21 cellular contexts compared by ENCODE assay signal in genomic region chr12:32595251-32595650, GRCh38.
DNase-seq lines count a peak whose midpoint lies in the region; FAIRE-seq and TF ChIP-seq lines count a peak whose summit lies in the region.
"Had no signal": no experiment of that assay in that cellular context is flagged by ENCODE, and none has a peak within 500 bp of the region (broad histone marks: within the 10 kb centered on the region; RNA-seq: fewer than 3 reads in every experiment).

No MANE protein-coding gene starts in this region.

- TF ChIP-seq CTCF in MCF 10A (IDR thresholded peaks at IDR 0.05; ENCODE audit: unreplicated experiment) = no peak
- no peak for TF ChIP-seq CTCF in breast epithelium (IDR thresholded peaks at IDR 0.05)
- TF ChIP-seq CTCF in fibroblast of the aortic adventitia (IDR thresholded peaks at IDR 0.05; ENCODE audit: insufficient read depth, low read length) = no peak
- no peak for TF ChIP-seq CTCF in D721Med (IDR thresholded peaks at IDR 0.05; ENCODE audit: insufficient read depth, missing control alignments)

- H3K4me1 ChIP-seq in breast epithelium (no peaks in the 10 kb centered on the region), SJSA1 (replicated peaks) (peaks cover 10% of the 10 kb centered on the region)
- H3K4me1 ChIP-seq: A549, thyroid gland had no signal

- POLR2A ChIA-PET in MCF 10A (lab: Yijun Ruan, JAX) = no interaction called here

- DNase-seq in MCF 10A (ENCODE audit: unreplicated experiment) = peak; percentile 28
- no peak for DNase-seq in breast epithelium (ENCODE audit: low spot score in 2 of 2)
- DNase-seq in SJSA1 (ENCODE audit: low read depth in 1 of 2, low spot score in 2 of 2) = peak in 1 of 2 experiments; percentile 59
- DNase-seq in fibroblast of the aortic adventitia (ENCODE audit: low read depth) = peak; percentile 41
- no peak for DNase-seq in D721Med (ENCODE audit: insufficient read length, low spot score)
- DNase-seq in SIG-M5 treated with dmso at 0.1 percent for 504 hours (lab: John Stamatoyannopoulos, UW; ENCODE audit: unreplicated experiment) = no peak
- DNase-seq in GM19240 (ENCODE audit: insufficient read length, low spot score) = no peak
- DNase-seq in NCI-H524 (lab: John Stamatoyannopoulos, UW) = no peak
- DNase-seq: activated CD4-positive, alpha-beta T cell treated with anti-CD3 and anti-CD28 coated beads, Interleukin-2, amount 10 ng/mL, durations not matched to agents 7 days and 5 days; activated T-cell treated with anti-CD3 and anti-CD28 coated beads, Interleukin-2, amount 50 U/mL, for 24 hours; head of caudate nucleus; kidney; NCI-H1436; NCI-H446 treated with DMSO at 0.1 percent for 48 hours; nucleus accumbens; thyroid gland had no signal

- no peaks in the 10 kb centered on the region for H3K27me3 Mint-ChIP-seq in MCF 10A (ENCODE audit: insufficient read depth, unreplicated experiment)
- H3K27me3 Mint-ChIP-seq: activated CD4-positive, alpha-beta T cell treated with anti-CD3 and anti-CD28 coated beads, Interleukin-2, amount 10 ng/mL, durations not matched to agents 7 days and 5 days; activated naive CD8-positive, alpha-beta T cell; activated T-cell treated with anti-CD3 and anti-CD28 coated beads, Interleukin-2, amount 50 U/mL, for 24 hours; central memory CD8-positive, alpha-beta T cell had no signal

- no peaks in the 10 kb centered on the region for H3K9me3 Mint-ChIP-seq in MCF 10A (ENCODE audit: unreplicated experiment)
- H3K9me3 Mint-ChIP-seq: activated CD4-positive, alpha-beta T cell treated with anti-CD3 and anti-CD28 coated beads, Interleukin-2, amount 10 ng/mL, durations not matched to agents 7 days and 5 days; activated T-cell treated with anti-CD3 and anti-CD28 coated beads, Interleukin-2, amount 50 U/mL, for 24 hours; central memory CD8-positive, alpha-beta T cell had no signal

- FAIRE-seq in D721Med (lab: Jason Lieb, UNC) = no peak
- FAIRE-seq: A549, endometrium, kidney had no signal

- H3K9me3 ChIP-seq in breast epithelium (no peaks in the 10 kb centered on the region), SJSA1 (replicated peaks) (no peaks in the 10 kb centered on the region)
- H3K9me3 ChIP-seq: A549, thyroid gland had no signal

- H3K36me3 ChIP-seq in breast epithelium (no peaks in the 10 kb centered on the region), SJSA1 (no peaks in the 10 kb centered on the region)
- H3K36me3 ChIP-seq: thyroid gland had no signal

- H3K4me3 ChIP-seq in breast epithelium = no peak overlapping the region
- H3K4me3 ChIP-seq in SJSA1 = no peak overlapping the region
- no peak overlapping the region for H3K4me3 ChIP-seq in fibroblast of the aortic adventitia (ENCODE audit: low read depth, low read length)
- H3K4me3 ChIP-seq: A549, SK-N-MC, thyroid gland had no signal

- H3K4me1 Mint-ChIP-seq in MCF 10A (ENCODE audit: insufficient read depth, unreplicated experiment) = no peaks in the 10 kb centered on the region
- H3K4me1 Mint-ChIP-seq: central memory CD8-positive, alpha-beta T cell had no signal

- H3K27me3 ChIP-seq in breast epithelium = no peaks in the 10 kb centered on the region
- H3K27me3 ChIP-seq in SJSA1 (replicated peaks) = no peaks in the 10 kb centered on the region
- H3K27me3 ChIP-seq: thyroid gland had no signal

- no peak overlapping the region for H3K27ac ChIP-seq in breast epithelium
- H3K27ac ChIP-seq in SJSA1 = peak overlapping the region; percentile 19
- H3K27ac ChIP-seq: A549, SK-N-MC, thyroid gland had no signal

- H3K27ac Mint-ChIP-seq in MCF 10A (ENCODE audit: low read depth, unreplicated experiment) = no peak overlapping the region
- H3K27ac Mint-ChIP-seq: activated CD4-positive, alpha-beta T cell treated with anti-CD3 and anti-CD28 coated beads, Interleukin-2, amount 10 ng/mL, durations not matched to agents 7 days and 5 days; activated naive CD8-positive, alpha-beta T cell; activated T-cell treated with anti-CD3 and anti-CD28 coated beads, Interleukin-2, amount 50 U/mL, for 24 hours had no signal

- H3K4me3 Mint-ChIP-seq in MCF 10A (ENCODE audit: unreplicated experiment) = no peak overlapping the region
- H3K4me3 Mint-ChIP-seq: activated CD4-positive, alpha-beta T cell treated with anti-CD3 and anti-CD28 coated beads, Interleukin-2, amount 10 ng/mL, durations not matched to agents 7 days and 5 days; activated naive CD8-positive, alpha-beta T cell; activated T-cell treated with anti-CD3 and anti-CD28 coated beads, Interleukin-2, amount 50 U/mL, for 24 hours; central memory CD8-positive, alpha-beta T cell had no signal

- no peak for TF ChIP-seq POLR2A in breast epithelium (IDR thresholded peaks at IDR 0.05)

- intact Hi-C loops in MCF 10A (cut with micrococcal nuclease) (no loop called here), breast epithelium (cut with DNase I; ENCODE audit: low total_unique reads) (no loop called here)

- BruUV-seq in MCF 10A (replicated peaks; lab: Mats Ljungman, UMichigan) = no TSS peak

- peaks cover 73% of the 10 kb centered on the region for H3K36me3 Mint-ChIP-seq in MCF 10A (ENCODE audit: insufficient read depth, unreplicated experiment)
- H3K36me3 Mint-ChIP-seq: activated naive CD8-positive, alpha-beta T cell had no signal

- CTCF ChIA-PET in MCF 10A (lab: Yijun Ruan, JAX) = no interaction called here

Comparison
In these comparisons a context has a peak if more than half of its experiments do, and no peak if none do; other contexts are left out.
1. DNase-seq: peak in MCF 10A (single experiment) and fibroblast of the aortic adventitia (single experiment); none in breast epithelium (0 of 2), D721Med (single experiment), SIG-M5 treated with dmso at 0.1 percent for 504 hours (single experiment), GM19240 (single experiment) and NCI-H524 (0 of 2).